In genomic region chr12:113392563-113392962, GRCh38 we compare ENCODE assay signal across 31 cellular contexts. TPM values are rescaled to one million over a fixed set of nuclear protein-coding genes. Genes with fewer than 3 reads are reported as not detected.
"Had no signal": no experiment of that assay in that cellular context is flagged by ENCODE, and none has a peak within 500 bp of the region (broad histone marks: within the 10 kb centered on the region; RNA-seq: fewer than 3 reads in every experiment).

No MANE protein-coding gene starts in this region.

- DNase-seq: activated CD4-positive, alpha-beta memory T cell treated with anti-CD3 and anti-CD28 coated beads for 36 hours; activated CD4-positive, alpha-beta T cell treated with anti-CD3 and anti-CD28 coated beads for 36 hours; activated CD4-positive, alpha-beta T cell treated with anti-CD3 and anti-CD28 coated beads, Interleukin-2, amount 10 ng/mL, durations not matched to agents 24 days and 14 days; activated CD4-positive, CD25-positive, alpha-beta regulatory T cell; activated CD4-positive, CD25-positive, alpha-beta regulatory T cell treated with anti-CD3 and anti-CD28 coated beads, Interleukin-2, amount 50 U/mL, for 72 hours; activated CD8-positive, alpha-beta memory T cell treated with anti-CD3 and anti-CD28 coated beads, Interleukin-2, amount 10 ng/mL, durations not matched to agents 7 days and 5 days; activated CD8-positive, alpha-beta memory T cell treated with anti-CD3 and anti-CD28 coated beads, Interleukin-2, amount 50 U/mL, for 4 hours; activated CD8-positive, alpha-beta T cell treated with anti-CD3 and anti-CD28 coated beads, Interleukin-2, amount 10 ng/mL, durations not matched to agents 7 days and 5 days; activated gamma-delta T cell treated with Interleukin-2 at 50 U/mL for 16 hours; activated naive CD4-positive, alpha-beta T cell treated with anti-CD3 and anti-CD28 coated beads, Interleukin-2, amount 50 U/mL, for 16 hours; activated naive CD4-positive, alpha-beta T cell treated with Interleukin-2 at 50 U/mL for 16 hours; activated T-cell treated with anti-CD3 and anti-CD28 coated beads, Interleukin-2, amount 50 U/mL, for 1 hour; activated T-cell treated with anti-CD3 and anti-CD28 coated beads, Interleukin-2, amount 50 U/mL, for 48 hours; amniotic stem cell; cortex of kidney; dermis blood vessel endothelial cell; effector CD4-positive, alpha-beta T cell; effector memory CD8-positive, alpha-beta T cell; gastrocnemius medialis; glutamatergic neuron; T-helper 2 cell had no signal

- ATAC-seq: activated CD4-positive, alpha-beta T cell treated with anti-CD3 and anti-CD28 coated beads for 36 hours; activated CD8-positive, alpha-beta memory T cell treated with anti-CD3 and anti-CD28 coated beads, Interleukin-2, amount 10 ng/mL, durations not matched to agents 7 days and 5 days; activated CD8-positive, alpha-beta T cell treated with anti-CD3 and anti-CD28 coated beads, Interleukin-2, amount 10 ng/mL, durations not matched to agents 7 days and 5 days; effector memory CD8-positive, alpha-beta T cell had no signal

- FAIRE-seq: astrocyte, bronchial epithelial cell, colon had no signal

- H3K4me1 ChIP-seq: esophagus muscularis mucosa, foreskin keratinocyte, gastrocnemius medialis had no signal

- H3K27ac ChIP-seq: brain microvascular endothelial cell, esophagus muscularis mucosa, foreskin keratinocyte, gastrocnemius medialis had no signal

- H3K9me3 ChIP-seq: esophagus muscularis mucosa, gastrocnemius medialis had no signal

- H3K4me3 ChIP-seq: esophagus muscularis mucosa, gastrocnemius medialis had no signal

- H3K27me3 ChIP-seq: brain microvascular endothelial cell had no signal

RNA-seq across cellular contexts. Expression of gene SDS, which starts 11.1 kb away (rescaled TPM):
- total RNA-seq: activated CD4-positive, alpha-beta memory T cell treated with anti-CD3 and anti-CD28 coated beads for 36 hours; activated CD4-positive, alpha-beta T cell treated with anti-CD3 and anti-CD28 coated beads for 36 hours; activated CD4-positive, alpha-beta T cell treated with anti-CD3 and anti-CD28 coated beads, Interleukin-2, amount 10 ng/mL, durations not matched to agents 24 days and 14 days; activated CD8-positive, alpha-beta memory T cell treated with anti-CD3 and anti-CD28 coated beads for 36 hours; activated CD8-positive, alpha-beta memory T cell treated with anti-CD3 and anti-CD28 coated beads, Interleukin-2, amount 10 ng/mL, durations not matched to agents 7 days and 5 days; activated CD8-positive, alpha-beta T cell treated with anti-CD3 and anti-CD28 coated beads, Interleukin-2, amount 10 ng/mL, durations not matched to agents 7 days and 5 days; activated T-helper 1 cell treated with anti-CD3 and anti-CD28 coated beads, Interleukin-12 subunit alpha, Interleukin-12 subunit beta, Interleukin-2, Interleukin-4 antibody, amounts not matched to agents 30 ng/mL and 10 ng/mL and 1 ng/mL, durations not matched to agents 14 hours and 24 hours and 36 hours; astrocyte; bronchial epithelial cell; chondrocyte; dermis blood vessel endothelial cell; foreskin keratinocyte; T-helper 1 cell treated with Interleukin-12 subunit alpha and Interleukin-12 subunit beta and Interleukin-4 antibody, amounts not matched to agents 30 ng/mL and 1 ng/mL, for 36 hours had no signal
- polyA plus RNA-seq: foreskin keratinocyte had no signal

RNA-seq across cellular contexts. Expression of gene SDSL, which starts 29.6 kb away (rescaled TPM):
- total RNA-seq: activated CD4-positive, alpha-beta memory T cell treated with anti-CD3 and anti-CD28 coated beads for 36 hours; activated CD8-positive, alpha-beta memory T cell treated with anti-CD3 and anti-CD28 coated beads for 36 hours had no signal
